Comparison of ENCODE assay signal across 8 cellular contexts in genomic region chr16:69930117-69930776, GRCh38.
DNase-seq lines count a peak whose midpoint lies in the region; ATAC-seq and TF ChIP-seq lines count a peak whose summit lies in the region.

No MANE protein-coding gene starts in this region.

- DNase-seq in NCI-H446 (lab: John Stamatoyannopoulos, UW) (peak; percentile 14 to 53), NCI-H446 treated with DMSO at 0.1 percent for 48 hours (lab: John Stamatoyannopoulos, UW) (no peak), UCSD-AML1 (lab: John Stamatoyannopoulos, UW; ENCODE audit: unreplicated experiment) (peak; percentile 44), cerebellar cortex (ENCODE audit: low spot score) (peak; percentile 62), kidney tubule cell (ENCODE audit: low spot score) (peak; percentile 58)
- DNase-seq in stimulated activated CD4-positive, alpha-beta T cell treated with anti-CD3 and anti-CD28 coated beads, Interleukin-4, amount 100 ng/mL, for 48 hours (ENCODE audit: low read depth in 2 of 2): peak; percentile 19 to 27

- TF ChIP-seq CTCF in LNCAP (IDR thresholded peaks at IDR 0.05): peak; percentile 79

- no peak for ATAC-seq in HG02763 (IDR thresholded peaks at IDR 0.05; ENCODE audit: unreplicated experiment)
